In genomic region chr2:158828378-158829136, GRCh38 we compare ENCODE assay signal across 16 cellular contexts. TPM values are rescaled to one million over a fixed set of nuclear protein-coding genes. Genes with fewer than 3 reads are reported as not detected.
DNase-seq lines count a peak whose midpoint lies in the region; ATAC-seq and TF ChIP-seq lines count a peak whose summit lies in the region.
"Had no signal": no experiment of that assay in that cellular context is flagged by ENCODE, and none has a peak within 500 bp of the region (broad histone marks: within the 10 kb centered on the region; RNA-seq: fewer than 3 reads in every experiment).

No MANE protein-coding gene starts in this region.

- H2AFZ ChIP-seq in parathyroid adenoma: peak overlapping the region; percentile 49

- H3K4me1 Mint-ChIP-seq in activated CD4-positive, alpha-beta memory T cell treated with anti-CD3 and anti-CD28 coated beads, Interleukin-2, amount 10 ng/mL, durations not matched to agents 7 days and 5 days: no peaks in the 10 kb centered on the region

- H3K9ac ChIP-seq in parathyroid adenoma: no peak overlapping the region

- no peaks in the 10 kb centered on the region for H3K9me3 Mint-ChIP-seq in activated CD4-positive, alpha-beta memory T cell treated with anti-CD3 and anti-CD28 coated beads, Interleukin-2, amount 10 ng/mL, durations not matched to agents 7 days and 5 days

- H3K27ac ChIP-seq in ascending aorta: peak overlapping the region; percentile 11 to 34
- H3K27ac ChIP-seq in parathyroid adenoma: no peak overlapping the region
- H3K27ac ChIP-seq: cardiac muscle cell had no signal

- DNase-seq in AG20443 (ENCODE audit: low spot score) (peak; percentile 42), ascending aorta (ENCODE audit: low spot score in 2 of 2) (no peak), fibroblast of villous mesenchyme (ENCODE audit: low read depth) (peak; percentile 51), NCI-H345 (lab: John Stamatoyannopoulos, UW) (no peak), mucosa of gallbladder (ENCODE audit: low spot score) (no peak)
- no peak for DNase-seq in activated CD4-positive, alpha-beta memory T cell treated with anti-CD3 and anti-CD28 coated beads, Interleukin-2, amount 10 ng/mL, durations not matched to agents 7 days and 5 days
- DNase-seq: activated CD8-positive, alpha-beta memory T cell treated with anti-CD3 and anti-CD28 coated beads for 24 hours; activated gamma-delta T cell; NCI-H2029 treated with DMSO at 0.1 percent for 48 hours; NCI-H774 had no signal

- H3K9me3 ChIP-seq in ascending aorta: no peaks in the 10 kb centered on the region
- no peaks in the 10 kb centered on the region for H3K9me3 ChIP-seq in parathyroid adenoma (ENCODE audit: control insufficient read depth, low read length)

- H3K36me3 ChIP-seq in ascending aorta (no peaks in the 10 kb centered on the region), parathyroid adenoma (ENCODE audit: control insufficient read depth, insufficient read depth, low read length) (no peaks in the 10 kb centered on the region)
- H3K36me3 ChIP-seq: cardiac muscle cell had no signal

- TF ChIP-seq CTCF in ascending aorta (IDR thresholded peaks at IDR 0.05): no peak
- TF ChIP-seq CTCF in fibroblast of villous mesenchyme (IDR thresholded peaks at IDR 0.05; ENCODE audit: insufficient read depth, low read depth, low read length): no peak
- TF ChIP-seq CTCF in parathyroid adenoma (IDR thresholded peaks at IDR 0.05): no peak

- no peaks in the 10 kb centered on the region for H3K79me2 ChIP-seq in parathyroid adenoma

- H3K4me1 ChIP-seq in ascending aorta: peaks cover 0 to 16% of the 10 kb centered on the region in 2 donors
- no peaks in the 10 kb centered on the region for H3K4me1 ChIP-seq in parathyroid adenoma

- POLR2A ChIA-PET in activated CD4-positive, alpha-beta memory T cell treated with anti-CD3 and anti-CD28 coated beads, Interleukin-2, amount 10 ng/mL, durations not matched to agents 7 days and 5 days (lab: Charles Lee): no interaction called here

- H3K27me3 ChIP-seq in ascending aorta (no peaks in the 10 kb centered on the region), parathyroid adenoma (ENCODE audit: control insufficient read depth, insufficient read depth, low read length) (no peaks in the 10 kb centered on the region)
- H3K27me3 ChIP-seq: cardiac muscle cell had no signal

- H3K36me3 Mint-ChIP-seq in activated CD4-positive, alpha-beta memory T cell treated with anti-CD3 and anti-CD28 coated beads, Interleukin-2, amount 10 ng/mL, durations not matched to agents 7 days and 5 days (ENCODE audit: low read depth): no peaks in the 10 kb centered on the region

- ATAC-seq in GM19463 (IDR thresholded peaks at IDR 0.05; ENCODE audit: unreplicated experiment): no peak

- intact Hi-C loops in ascending aorta (cut with DNase I): no loop called here

- no peak overlapping the region for H3K4me2 ChIP-seq in parathyroid adenoma (ENCODE audit: low read length)

- CTCF ChIA-PET in activated CD4-positive, alpha-beta memory T cell treated with anti-CD3 and anti-CD28 coated beads, Interleukin-2, amount 10 ng/mL, durations not matched to agents 7 days and 5 days (lab: Charles Lee): interaction anchor here (1.1 kb wide), 1 partner anchor 22 kb away, joined by 3 read pairs; no protein-coding TSS in a partner anchor

- peak overlapping the region in 1 of 2 donors; percentile 2 for H3K4me3 ChIP-seq in ascending aorta
- no peak overlapping the region for H3K4me3 ChIP-seq in fibroblast of villous mesenchyme (ENCODE audit: low read depth, low read length)
- H3K4me3 ChIP-seq in parathyroid adenoma (ENCODE audit: low read depth, low read length): no peak overlapping the region
- H3K4me3 ChIP-seq: cardiac muscle cell had no signal

- H3K27ac Mint-ChIP-seq in activated CD4-positive, alpha-beta memory T cell treated with anti-CD3 and anti-CD28 coated beads, Interleukin-2, amount 10 ng/mL, durations not matched to agents 7 days and 5 days: no peak overlapping the region

- no peak overlapping the region for H3K4me3 Mint-ChIP-seq in activated CD4-positive, alpha-beta memory T cell treated with anti-CD3 and anti-CD28 coated beads, Interleukin-2, amount 10 ng/mL, durations not matched to agents 7 days and 5 days

- H3K27me3 Mint-ChIP-seq in activated CD4-positive, alpha-beta memory T cell treated with anti-CD3 and anti-CD28 coated beads, Interleukin-2, amount 10 ng/mL, durations not matched to agents 7 days and 5 days: peaks cover 1% of the 10 kb centered on the region

RNA-seq across cellular contexts. Expression of gene DAPL1, which starts 33.4 kb away (rescaled TPM):
- total RNA-seq in ascending aorta (not detected), fibroblast of villous mesenchyme (not detected in 2 replicates), mucosa of gallbladder (not detected)
- total RNA-seq in activated CD4-positive, alpha-beta memory T cell treated with anti-CD3 and anti-CD28 coated beads, Interleukin-2, amount 10 ng/mL, durations not matched to agents 7 days and 5 days: not detected
- total RNA-seq: cardiac muscle cell, H1, pulmonary artery endothelial cell, RPMI7951 had no signal

Comparison
In these comparisons a context has a peak if more than half of its experiments do, and no peak if none do; other contexts are left out.
1. DNase-seq: peak in AG20443 (single experiment) and fibroblast of villous mesenchyme (single experiment); none in ascending aorta (0 of 2), activated CD4-positive, alpha-beta memory T cell treated with anti-CD3 and anti-CD28 coated beads, Interleukin-2, amount 10 ng/mL, durations not matched to agents 7 days and 5 days (single experiment), NCI-H345 (single experiment) and mucosa of gallbladder (single experiment).